ENCODE assay signal across 1 cellular context in the genomic region with DNA sequence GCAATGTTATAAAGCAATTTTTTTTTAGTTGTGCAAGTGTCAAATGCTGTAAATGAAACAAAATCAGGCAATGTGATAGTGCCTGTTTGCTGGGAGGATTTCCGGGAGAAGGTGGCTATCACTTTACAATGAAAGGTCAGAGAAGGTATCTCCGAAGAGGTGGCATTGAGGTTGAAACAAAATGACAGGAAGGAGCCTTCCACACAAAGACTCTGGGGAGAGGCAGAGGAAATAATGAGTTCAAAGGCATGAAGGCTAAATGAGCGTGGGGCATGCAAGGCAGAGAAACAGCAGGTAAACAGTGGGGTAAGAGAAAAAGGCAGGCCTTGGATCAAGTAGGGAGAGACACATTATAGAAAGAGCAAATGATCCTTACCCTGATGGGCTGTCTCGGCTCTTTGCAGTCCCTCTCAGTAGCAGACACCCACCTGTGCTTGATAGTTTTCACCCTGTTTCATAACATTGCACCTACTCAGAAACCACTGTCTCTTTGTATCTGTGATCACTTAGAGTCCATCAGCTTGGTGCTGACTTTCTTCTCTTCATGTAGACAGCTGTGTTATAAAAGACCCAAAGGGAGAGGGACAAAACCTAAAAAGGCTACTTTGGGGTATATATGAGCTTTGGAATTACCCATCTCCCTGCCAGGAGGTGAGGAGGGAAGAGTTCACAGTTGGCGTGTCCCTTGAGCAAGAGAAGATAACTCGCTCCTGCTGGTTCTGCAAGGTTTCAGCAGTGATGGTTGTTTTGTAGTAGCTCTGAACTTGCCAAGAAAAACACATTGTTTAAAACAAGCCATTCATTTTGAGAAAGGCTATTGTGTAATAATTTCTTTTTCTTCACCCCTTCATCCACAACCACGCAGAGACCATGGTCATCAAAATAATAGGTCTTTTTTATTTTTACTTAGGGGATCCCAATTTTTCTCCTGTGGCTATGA.
TF ChIP-seq lines count a peak whose summit lies in the region.

No MANE protein-coding gene starts in this region.

TF ChIP-seq in HepG2, 621 proteins besides CTCF, POLR2A, EP300 and RAD21:
- TF ChIP-seq CEBPB (IDR thresholded peaks at IDR 0.05; ENCODE audit: borderline replicate concordance, low read depth, low read length) (peak; percentile 32; the same call in 1 of the 2 replicates), TMF1 (CRISPR knock-in tag; IDR thresholded peaks at IDR 0.05; ENCODE audit: low read depth) (no peak), NR1H2 (CRISPR knock-in tag; IDR thresholded peaks at IDR 0.05; ENCODE audit: borderline replicate concordance, low read depth) (no peak), ZNF225 (CRISPR knock-in tag; IDR thresholded peaks at IDR 0.05) (no peak)
